22 cellular contexts compared by ENCODE assay signal in the genomic region with DNA sequence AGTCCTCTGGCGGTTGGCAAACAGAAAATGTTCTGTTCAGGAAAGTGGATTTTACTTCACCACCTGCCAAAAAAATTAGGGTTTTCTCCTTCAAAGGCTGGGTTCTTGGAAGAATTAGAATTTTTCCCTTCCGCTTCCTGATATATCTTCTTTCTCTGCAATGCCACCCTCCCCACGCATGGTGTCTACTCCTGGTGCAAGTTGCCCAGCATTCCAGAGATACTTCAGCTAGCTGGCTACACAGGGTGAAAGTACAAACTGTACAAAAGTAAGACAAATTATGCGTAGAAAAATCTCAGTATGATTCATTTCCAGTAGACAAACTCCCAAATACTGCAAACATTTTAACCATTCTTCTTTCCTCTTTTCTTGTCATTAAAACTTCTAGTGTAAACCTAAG.
"Had no signal": no experiment of that assay in that cellular context is flagged by ENCODE, and none has a peak within 500 bp of the region (broad histone marks: within the 10 kb centered on the region; RNA-seq: fewer than 3 reads in every experiment).

No MANE protein-coding gene starts in this region.

- H3K4me1 ChIP-seq: adrenal gland, Peyer's patch, SJCRH30 had no signal

- H3K27me3 ChIP-seq: adrenal gland, Peyer's patch, SJCRH30 had no signal

- H3K4me3 ChIP-seq: adrenal gland, Peyer's patch, SJCRH30 had no signal

- H3K36me3 ChIP-seq: adrenal gland, Peyer's patch, SJCRH30 had no signal

- DNase-seq: activated CD4-positive, alpha-beta T cell treated with anti-CD3 and anti-CD28 coated beads for 48 hours; activated CD4-positive, alpha-beta T cell treated with anti-CD3 and anti-CD28 coated beads, Interleukin-2, amount 50 U/mL, for 4 hours; activated CD4-positive, CD25-positive, alpha-beta regulatory T cell treated with anti-CD3 and anti-CD28 coated beads, Interleukin-2, amount 50 U/mL, for 72 hours; activated CD8-positive, alpha-beta memory T cell treated with anti-CD3 and anti-CD28 coated beads, Interleukin-2, amount 50 U/mL, for 48 hours; activated CD8-positive, alpha-beta T cell treated with anti-CD3 and anti-CD28 coated beads, Interleukin-2, amount 10 ng/mL, durations not matched to agents 7 days and 5 days; activated naive CD4-positive, alpha-beta T cell treated with anti-CD3 and anti-CD28 coated beads, Interleukin-2, amount 50 U/mL, for 16 hours; activated naive CD8-positive, alpha-beta T cell treated with anti-CD3 and anti-CD28 coated beads, Interleukin-2, amount 10 ng/mL, durations not matched to agents 7 days and 5 days; activated T-cell treated with anti-CD3 and anti-CD28 coated beads, Interleukin-2, amount 50 U/mL, for 1 hour; adrenal gland; aorta; NCI-H1048; NCI-H146; NCI-H2029; NCI-H510A treated with DMSO at 0.1 percent for 48 hours; NCI-H69; Peyer's patch; Right ventricle myocardium superior; SJCRH30; T-helper 17 cell; T-helper 9 cell had no signal

- ATAC-seq: activated CD8-positive, alpha-beta T cell treated with anti-CD3 and anti-CD28 coated beads, Interleukin-2, amount 10 ng/mL, durations not matched to agents 7 days and 5 days; T-helper 17 cell; WTC11 had no signal

- H3K27ac ChIP-seq: adrenal gland, Peyer's patch, RWPE1, SJCRH30 had no signal

- H3K9me3 ChIP-seq: adrenal gland, Peyer's patch, SJCRH30 had no signal
